ENCODE assay signal across 33 cellular contexts in the genomic region with DNA sequence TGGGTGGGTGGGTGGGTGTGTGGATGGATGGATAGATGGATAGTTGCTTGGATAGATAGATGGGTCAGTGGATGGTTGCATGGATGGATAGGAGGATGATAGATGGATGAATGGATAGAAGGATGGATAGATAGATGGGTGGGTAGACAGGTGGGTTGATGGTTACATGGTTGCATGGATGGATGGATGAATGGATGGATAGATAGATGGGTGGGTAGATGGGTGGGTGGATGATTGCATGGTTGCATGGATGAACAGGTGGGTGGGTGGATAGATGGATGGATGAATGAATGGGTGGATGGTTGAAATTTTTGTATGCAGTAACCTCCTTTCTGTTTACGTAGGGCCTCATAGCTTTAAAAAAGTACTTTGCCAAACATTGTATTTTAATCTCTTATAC.
"Had no signal": no experiment of that assay in that cellular context is flagged by ENCODE, and none has a peak within 500 bp of the region (broad histone marks: within the 10 kb centered on the region; RNA-seq: fewer than 3 reads in every experiment).

No MANE protein-coding gene starts in this region.

- H3K27me3 Mint-ChIP-seq: activated B cell treated with CpG ODN at 0.5 μM for 24 hours; activated naive CD4-positive, alpha-beta T cell treated with anti-CD3 and anti-CD28 coated beads, Interleukin-2, amount 50 U/mL, for 24 hours; activated naive CD8-positive, alpha-beta T cell had no signal

- H3K36me3 Mint-ChIP-seq: activated CD4-positive, alpha-beta memory T cell treated with anti-CD3 and anti-CD28 coated beads for 36 hours; activated naive CD4-positive, alpha-beta T cell treated with anti-CD3 and anti-CD28 coated beads, Interleukin-2, amount 10 ng/mL, durations not matched to agents 7 days and 5 days; activated naive CD4-positive, alpha-beta T cell treated with anti-CD3 and anti-CD28 coated beads, Interleukin-2, amount 50 U/mL, for 24 hours; activated naive CD8-positive, alpha-beta T cell; activated naive CD8-positive, alpha-beta T cell treated with anti-CD3 and anti-CD28 coated beads, Interleukin-2, amount 10 ng/mL, durations not matched to agents 7 days and 5 days; brain had no signal

- DNase-seq: activated B cell treated with CpG ODN at 0.5 μM for 24 hours; activated CD4-positive, alpha-beta memory T cell treated with anti-CD3 and anti-CD28 coated beads for 36 hours; activated CD4-positive, alpha-beta T cell treated with anti-CD3 and anti-CD28 coated beads for 4 hours; activated CD4-positive, alpha-beta T cell treated with anti-CD3 and anti-CD28 coated beads, Interleukin-2, amount 10 ng/mL, durations not matched to agents 24 days and 14 days; activated CD4-positive, alpha-beta T cell treated with anti-CD3 and anti-CD28 coated beads, Interleukin-2, amount 50 U/mL, for 1 hour; activated CD4-positive, alpha-beta T cell treated with anti-CD3 and anti-CD28 coated beads, Interleukin-2, amount 50 U/mL, for 4 hours; activated CD4-positive, CD25-positive, alpha-beta regulatory T cell treated with anti-CD3 and anti-CD28 coated beads, Interleukin-2, amount 50 U/mL, for 72 hours; activated CD8-positive, alpha-beta memory T cell treated with anti-CD3 and anti-CD28 coated beads, Interleukin-2, amount 50 U/mL, for 4 hours; activated effector memory CD4-positive, alpha-beta T cell treated with Interleukin-2 at 50 U/mL for 16 hours; activated gamma-delta T cell; activated naive CD4-positive, alpha-beta T cell treated with anti-CD3 and anti-CD28 coated beads, Interleukin-2, amount 10 ng/mL, durations not matched to agents 7 days and 5 days; activated naive CD4-positive, alpha-beta T cell treated with Interleukin-2 at 50 U/mL for 16 hours; activated naive CD8-positive, alpha-beta T cell treated with anti-CD3 and anti-CD28 coated beads, Interleukin-2, amount 10 ng/mL, durations not matched to agents 7 days and 5 days; activated naive CD8-positive, alpha-beta T cell treated with anti-CD3 and anti-CD28 coated beads, Interleukin-2, amount 50 U/mL, for 24 hours; activated T-cell treated with anti-CD3 and anti-CD28 coated beads for 4 hours; activated T-cell treated with anti-CD3 and anti-CD28 coated beads, Interleukin-2, amount 50 U/mL, for 24 hours; activated T-cell treated with anti-CD3 and anti-CD28 coated beads, Interleukin-2, amount 50 U/mL, for 48 hours; amygdala; anterior cingulate cortex; caudate nucleus; cerebellar nuclear complex; T-helper 1 cell; T-helper 2 cell; T-helper 9 cell had no signal

- H3K9me3 Mint-ChIP-seq: activated B cell treated with CpG ODN at 0.5 μM for 24 hours; activated CD4-positive, alpha-beta memory T cell treated with anti-CD3 and anti-CD28 coated beads for 36 hours; activated CD4-positive, alpha-beta T cell treated with anti-CD3 and anti-CD28 coated beads, Interleukin-2, amount 10 ng/mL, durations not matched to agents 24 days and 14 days; activated naive CD4-positive, alpha-beta T cell treated with anti-CD3 and anti-CD28 coated beads, Interleukin-2, amount 10 ng/mL, durations not matched to agents 7 days and 5 days; activated naive CD4-positive, alpha-beta T cell treated with anti-CD3 and anti-CD28 coated beads, Interleukin-2, amount 50 U/mL, for 24 hours; activated naive CD8-positive, alpha-beta T cell treated with anti-CD3 and anti-CD28 coated beads, Interleukin-2, amount 10 ng/mL, durations not matched to agents 7 days and 5 days; activated naive CD8-positive, alpha-beta T cell treated with anti-CD3 and anti-CD28 coated beads, Interleukin-2, amount 50 U/mL, for 24 hours; activated T-cell treated with anti-CD3 and anti-CD28 coated beads, Interleukin-2, amount 50 U/mL, for 24 hours; activated T-helper 2 cell treated with anti-CD3 and anti-CD28 coated beads, Interferon-gamma antibody, Interleukin-2, Interleukin-4, amounts not matched to agents 10 μg/mL and 5 μg/mL and 100 μg/mL, durations not matched to agents 14 hours and 24 hours and 36 hours; central memory CD8-positive, alpha-beta T cell; T-helper 1 cell treated with Interleukin-12 subunit alpha and Interleukin-12 subunit beta and Interleukin-4 antibody, amounts not matched to agents 30 μg/mL and 1 μg/mL, for 36 hours; T-helper 2 cell treated with Interferon-gamma antibody and Interleukin-4, amounts not matched to agents 5 μg/mL and 100 μg/mL, for 36 hours had no signal

- H3K9me3 ChIP-seq: ascending aorta had no signal

- H3K36me3 ChIP-seq: cardiac muscle cell had no signal

- H3K4me3 Mint-ChIP-seq: activated B cell treated with CpG ODN at 0.5 μM for 24 hours; activated CD4-positive, alpha-beta memory T cell treated with anti-CD3 and anti-CD28 coated beads for 36 hours; activated CD4-positive, alpha-beta T cell treated with anti-CD3 and anti-CD28 coated beads, Interleukin-2, amount 10 ng/mL, durations not matched to agents 24 days and 14 days; activated naive CD4-positive, alpha-beta T cell treated with anti-CD3 and anti-CD28 coated beads, Interleukin-2, amount 10 ng/mL, durations not matched to agents 7 days and 5 days; activated naive CD4-positive, alpha-beta T cell treated with anti-CD3 and anti-CD28 coated beads, Interleukin-2, amount 50 U/mL, for 24 hours; activated naive CD8-positive, alpha-beta T cell; activated naive CD8-positive, alpha-beta T cell treated with anti-CD3 and anti-CD28 coated beads, Interleukin-2, amount 10 ng/mL, durations not matched to agents 7 days and 5 days; activated naive CD8-positive, alpha-beta T cell treated with anti-CD3 and anti-CD28 coated beads, Interleukin-2, amount 50 U/mL, for 24 hours; activated T-cell treated with anti-CD3 and anti-CD28 coated beads, Interleukin-2, amount 50 U/mL, for 24 hours; brain; central memory CD8-positive, alpha-beta T cell; T-helper 1 cell treated with Interleukin-12 subunit alpha and Interleukin-12 subunit beta and Interleukin-4 antibody, amounts not matched to agents 30 μg/mL and 1 μg/mL, for 36 hours; T-helper 2 cell treated with Interferon-gamma antibody and Interleukin-4, amounts not matched to agents 5 μg/mL and 100 μg/mL, for 36 hours had no signal

- H3K27ac Mint-ChIP-seq: activated B cell treated with CpG ODN at 0.5 μM for 24 hours; activated CD4-positive, alpha-beta memory T cell treated with anti-CD3 and anti-CD28 coated beads for 36 hours; activated CD4-positive, alpha-beta T cell treated with anti-CD3 and anti-CD28 coated beads, Interleukin-2, amount 10 ng/mL, durations not matched to agents 24 days and 14 days; activated naive CD4-positive, alpha-beta T cell treated with anti-CD3 and anti-CD28 coated beads, Interleukin-2, amount 10 ng/mL, durations not matched to agents 7 days and 5 days; activated naive CD4-positive, alpha-beta T cell treated with anti-CD3 and anti-CD28 coated beads, Interleukin-2, amount 50 U/mL, for 24 hours; activated naive CD8-positive, alpha-beta T cell; activated naive CD8-positive, alpha-beta T cell treated with anti-CD3 and anti-CD28 coated beads, Interleukin-2, amount 10 ng/mL, durations not matched to agents 7 days and 5 days; activated naive CD8-positive, alpha-beta T cell treated with anti-CD3 and anti-CD28 coated beads, Interleukin-2, amount 50 U/mL, for 24 hours; activated T-cell treated with anti-CD3 and anti-CD28 coated beads, Interleukin-2, amount 50 U/mL, for 24 hours; activated T-helper 2 cell treated with anti-CD3 and anti-CD28 coated beads, Interferon-gamma antibody, Interleukin-2, Interleukin-4, amounts not matched to agents 10 μg/mL and 5 μg/mL and 100 μg/mL, durations not matched to agents 14 hours and 24 hours and 36 hours; brain; T-helper 1 cell treated with Interleukin-12 subunit alpha and Interleukin-12 subunit beta and Interleukin-4 antibody, amounts not matched to agents 30 μg/mL and 1 μg/mL, for 36 hours; T-helper 2 cell treated with Interferon-gamma antibody and Interleukin-4, amounts not matched to agents 5 μg/mL and 100 μg/mL, for 36 hours had no signal

- H3K4me3 ChIP-seq: ascending aorta, cardiac muscle cell had no signal

- H3K4me1 ChIP-seq: ascending aorta had no signal

- H3K27me3 ChIP-seq: ascending aorta had no signal

- H3K4me1 Mint-ChIP-seq: activated CD4-positive, alpha-beta T cell treated with anti-CD3 and anti-CD28 coated beads, Interleukin-2, amount 10 ng/mL, durations not matched to agents 24 days and 14 days; activated naive CD4-positive, alpha-beta T cell treated with anti-CD3 and anti-CD28 coated beads, Interleukin-2, amount 10 ng/mL, durations not matched to agents 7 days and 5 days; activated naive CD4-positive, alpha-beta T cell treated with anti-CD3 and anti-CD28 coated beads, Interleukin-2, amount 50 U/mL, for 24 hours; activated naive CD8-positive, alpha-beta T cell treated with anti-CD3 and anti-CD28 coated beads, Interleukin-2, amount 10 ng/mL, durations not matched to agents 7 days and 5 days; activated naive CD8-positive, alpha-beta T cell treated with anti-CD3 and anti-CD28 coated beads, Interleukin-2, amount 50 U/mL, for 24 hours; brain; central memory CD8-positive, alpha-beta T cell had no signal

- H3K27ac ChIP-seq: ascending aorta, cardiac muscle cell had no signal

- ATAC-seq: activated naive CD8-positive, alpha-beta T cell treated with anti-CD3 and anti-CD28 coated beads, Interleukin-2, amount 50 U/mL, for 24 hours had no signal
